Comparison of ENCODE assay signal across 1 cellular context in genomic region chr7:131745645-131746248, GRCh38.
A peak's percentile ranks its signal among the peaks of the same experiment; 100 is the strongest.
TF ChIP-seq lines count a peak whose summit lies in the region.

No MANE protein-coding gene starts in this region.

TF ChIP-seq in HepG2, 621 proteins besides CTCF, POLR2A, EP300 and RAD21 (continued from another document):
- TF ChIP-seq KAT7 (CRISPR knock-in tag; IDR thresholded peaks at IDR 0.05; ENCODE audit: borderline replicate concordance), result no peak
- TF ChIP-seq MIXL1 (CRISPR knock-in tag; IDR thresholded peaks at IDR 0.05), result 0 out of 2 replicates have a peak, but pooled peaks have one; percentile 16
- 0 out of 2 replicates have a peak, but pooled peaks have one; percentile 33 for TF ChIP-seq ZNF557 (CRISPR knock-in tag; IDR thresholded peaks at IDR 0.05)
- no peak for TF ChIP-seq AHR (CRISPR knock-in tag; IDR thresholded peaks at IDR 0.05)
- TF ChIP-seq THRA (CRISPR knock-in tag; IDR thresholded peaks at IDR 0.05; ENCODE audit: borderline replicate concordance), result no peak
- no peak for TF ChIP-seq ZZZ3 (CRISPR knock-in tag; IDR thresholded peaks at IDR 0.05; ENCODE audit: borderline replicate concordance)
- TF ChIP-seq HIVEP1 (CRISPR knock-in tag; IDR thresholded peaks at IDR 0.05), result no peak
- no peak for TF ChIP-seq TMF1 (CRISPR knock-in tag; IDR thresholded peaks at IDR 0.05; ENCODE audit: low read depth)
- TF ChIP-seq MTERF4 (CRISPR knock-in tag; IDR thresholded peaks at IDR 0.05), result 0 out of 2 replicates have a peak, but pooled peaks have one; percentile 27
- no peak for TF ChIP-seq ZNF839 (CRISPR knock-in tag; IDR thresholded peaks at IDR 0.05; ENCODE audit: borderline replicate concordance)
- no peak for TF ChIP-seq ZNF770 (CRISPR knock-in tag; IDR thresholded peaks at IDR 0.05)
- no peak for TF ChIP-seq ZBTB4 (CRISPR knock-in tag; IDR thresholded peaks at IDR 0.05; ENCODE audit: borderline replicate concordance)
- TF ChIP-seq POLR2G (IDR thresholded peaks at IDR 0.05; ENCODE audit: low read depth, low read length), result no peak
- 0 out of 2 replicates have a peak, but pooled peaks have one; percentile 52 for TF ChIP-seq ZNF232 (CRISPR knock-in tag; IDR thresholded peaks at IDR 0.05; ENCODE audit: borderline replicate concordance)
- 0 out of 2 replicates have a peak, but pooled peaks have one; percentile 53 for TF ChIP-seq NKX3-1 (CRISPR knock-in tag; IDR thresholded peaks at IDR 0.05)
- TF ChIP-seq KDM4B (CRISPR knock-in tag; IDR thresholded peaks at IDR 0.05), result no peak
- no peak for TF ChIP-seq DNMT1 (CRISPR knock-in tag; IDR thresholded peaks at IDR 0.05)
- 0 out of 2 replicates have a peak, but pooled peaks have one; percentile 19 for TF ChIP-seq SALL1 (CRISPR knock-in tag; IDR thresholded peaks at IDR 0.05)
- no peak for TF ChIP-seq ZNF468 (CRISPR knock-in tag; IDR thresholded peaks at IDR 0.05)
- no peak for TF ChIP-seq ZNF639 (CRISPR knock-in tag; conservative IDR thresholded peaks at IDR 0.05)
- no peak for TF ChIP-seq CBFB (CRISPR knock-in tag; IDR thresholded peaks at IDR 0.05)
- no peak for TF ChIP-seq ZNF17 (CRISPR knock-in tag; IDR thresholded peaks at IDR 0.05)
- TF ChIP-seq MXD4 (CRISPR knock-in tag; IDR thresholded peaks at IDR 0.05), result no peak
- no peak for TF ChIP-seq ZNF567 (CRISPR knock-in tag; IDR thresholded peaks at IDR 0.05; ENCODE audit: borderline replicate concordance)
- 0 out of 2 replicates have a peak, but pooled peaks have one; percentile 49 for TF ChIP-seq ZNF773 (CRISPR knock-in tag; IDR thresholded peaks at IDR 0.05; ENCODE audit: borderline replicate concordance)
- TF ChIP-seq ZNF44 (CRISPR knock-in tag; IDR thresholded peaks at IDR 0.05), result no peak
- no peak for TF ChIP-seq KDM3A (CRISPR knock-in tag; IDR thresholded peaks at IDR 0.05; ENCODE audit: low read depth)
- no peak for TF ChIP-seq ZNF407 (CRISPR knock-in tag; IDR thresholded peaks at IDR 0.05; ENCODE audit: not compliant biosample characterization)
- no peak for TF ChIP-seq U2AF2 (IDR thresholded peaks at IDR 0.05; ENCODE audit: low read depth, low read length)
- no peak for TF ChIP-seq ZNF737 (CRISPR knock-in tag; IDR thresholded peaks at IDR 0.05; ENCODE audit: borderline replicate concordance)
- TF ChIP-seq NCOR1 (IDR thresholded peaks at IDR 0.05; ENCODE audit: borderline replicate concordance, low read length), result no peak
- TF ChIP-seq ZNF367 (CRISPR knock-in tag; IDR thresholded peaks at IDR 0.05; ENCODE audit: borderline replicate concordance), result no peak
